In the genomic region with DNA sequence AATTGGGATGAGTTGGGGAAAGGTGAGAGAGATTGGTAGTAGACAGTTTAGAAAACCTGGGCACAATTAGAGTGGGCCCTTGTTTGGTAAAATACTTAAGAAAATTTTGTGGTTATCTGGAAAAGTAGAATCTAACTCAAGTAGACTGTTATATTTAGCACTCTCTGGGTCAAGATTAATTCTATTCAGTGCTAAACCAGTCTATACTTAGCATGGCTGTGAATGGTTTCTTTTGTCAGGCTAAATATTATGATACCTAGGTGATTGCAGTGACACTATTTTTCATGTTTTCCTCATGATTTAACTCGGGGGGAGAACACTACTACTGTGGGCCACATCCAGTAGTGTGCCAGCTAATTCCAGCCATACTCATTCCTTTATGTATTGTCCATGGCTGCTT, we compare ENCODE assay signal across 21 cellular contexts. TPM values are rescaled to one million over a fixed set of nuclear protein-coding genes. Genes with fewer than 3 reads are reported as not detected.
DNase-seq lines count a peak whose midpoint lies in the region; ATAC-seq and TF ChIP-seq lines count a peak whose summit lies in the region.
"Had no signal": no experiment of that assay in that cellular context is flagged by ENCODE, and none has a peak within 500 bp of the region (broad histone marks: within the 10 kb centered on the region; RNA-seq: fewer than 3 reads in every experiment).

No MANE protein-coding gene starts in this region.

- H2BK15ac ChIP-seq in neuronal stem cell (ENCODE audit: low read length), result no peak overlapping the region

- H3K79me1 ChIP-seq in neuronal stem cell (ENCODE audit: low read depth, low read length), result no peaks in the 10 kb centered on the region

- H3K9me3 ChIP-seq in heart left ventricle, result no peaks in the 10 kb centered on the region
- H3K9me3 ChIP-seq in ascending aorta, result no peaks in the 10 kb centered on the region
- H3K9me3 ChIP-seq in lower lobe of right lung, result no peaks in the 10 kb centered on the region
- H3K9me3 ChIP-seq in neuronal stem cell (replicated peaks in 1 of 2; ENCODE audit: control insufficient read depth in 2 of 2, insufficient read depth in 1 of 2, low read depth in 1 of 2, low read length in 2 of 2), result no peaks in the 10 kb centered on the region
- H3K9me3 ChIP-seq: SJSA1 had no signal

- no peak overlapping the region for H3K4ac ChIP-seq in neuronal stem cell (ENCODE audit: low read length)

- no peak overlapping the region for H3K4me3 ChIP-seq in heart left ventricle
- no peak overlapping the region for H3K4me3 ChIP-seq in ascending aorta
- no peak overlapping the region for H3K4me3 ChIP-seq in lower lobe of right lung
- no peak overlapping the region for H3K4me3 ChIP-seq in neuronal stem cell (ENCODE audit: low read length in 2 of 2)
- H3K4me3 ChIP-seq: SJSA1 had no signal

- H3K27me3 ChIP-seq in heart left ventricle (no peaks in the 10 kb centered on the region), ascending aorta (no peaks in the 10 kb centered on the region), lower lobe of right lung (ENCODE audit: low read depth) (no peaks in the 10 kb centered on the region), neuronal stem cell (ENCODE audit: control insufficient read depth in 3 of 3, insufficient read depth in 3 of 3, low read depth in 1 of 3, low read length in 3 of 3) (no peaks in the 10 kb centered on the region)
- H3K27me3 ChIP-seq: SJSA1 had no signal

- no peak overlapping the region for H3K14ac ChIP-seq in neuronal stem cell (ENCODE audit: low read length)

- H2AK5ac ChIP-seq in neuronal stem cell (ENCODE audit: low read depth, low read length), result no peak overlapping the region

- TF ChIP-seq CTCF in heart left ventricle (IDR thresholded peaks at IDR 0.05) (no peak), ascending aorta (IDR thresholded peaks at IDR 0.05) (no peak), lower lobe of right lung (IDR thresholded peaks at IDR 0.05) (no peak)

- DNase-seq in heart left ventricle (no peak), cardiac septum (ENCODE audit: low spot score) (no peak), ascending aorta (ENCODE audit: low spot score in 2 of 2) (no peak), lower lobe of right lung (no peak), neuronal stem cell (ENCODE audit: low spot score) (no peak)
- DNase-seq in central memory CD4-positive, alpha-beta T cell, result no peak
- DNase-seq: AML-193; C1 segment of cervical spinal cord; CD8-positive, alpha-beta T cell; DMS153; IMR-90; NCI-H1105 treated with DMSO at 0.1 percent for 48 hours; NCI-H2029 treated with DMSO at 0.1 percent for 48 hours; NCI-H2171; NCI-H345; NCI-H524; NCI-H774 had no signal

- H3K36me3 ChIP-seq in heart left ventricle, result peaks cover 0 to 6% (median 0%) of the 10 kb centered on the region in 9 donors
- no peaks in the 10 kb centered on the region for H3K36me3 ChIP-seq in ascending aorta
- H3K36me3 ChIP-seq in lower lobe of right lung, result no peaks in the 10 kb centered on the region
- no peaks in the 10 kb centered on the region for H3K36me3 ChIP-seq in neuronal stem cell (replicated peaks in 1 of 2; ENCODE audit: control insufficient read depth in 2 of 2, insufficient read depth in 2 of 2, low read length in 2 of 2)
- H3K36me3 ChIP-seq: SJSA1 had no signal

- no peak overlapping the region for H2BK120ac ChIP-seq in neuronal stem cell (ENCODE audit: low read depth, low read length)

- H3K4me1 ChIP-seq in heart left ventricle (peaks cover 0 to 26% (median 5%) of the 10 kb centered on the region in 12 donors), ascending aorta (peaks cover 0 to 24% of the 10 kb centered on the region in 2 donors), lower lobe of right lung (no peaks in the 10 kb centered on the region), neuronal stem cell (ENCODE audit: control insufficient read depth in 2 of 2, insufficient read depth in 1 of 2, low read depth in 1 of 2, low read length in 2 of 2) (no peaks in the 10 kb centered on the region)
- H3K4me1 ChIP-seq: SJSA1 had no signal

- H2BK5ac ChIP-seq in neuronal stem cell (ENCODE audit: low read length), result no peak overlapping the region

- WGBS in heart left ventricle, 4 donors, result 40 to 58% (median 49%) methylated on average over 1 of the region's 1 CpG
- WGBS in neuronal stem cell (ENCODE audit: extremely low coverage in 2 of 2, insufficient read length in 2 of 2, insufficient replicate concordance in 1 of 2), 2 donors, result no CpG with 5 or more reads among the region's 1 CpG

- H4K91ac ChIP-seq in neuronal stem cell (ENCODE audit: low read depth, low read length, poor library complexity), result no peak overlapping the region

- intact Hi-C loops in heart left ventricle (cut with DNase I) (no loop called here), cardiac septum (cut with DNase I) (no loop called here), ascending aorta (cut with DNase I) (loop anchor here (5.0 kb wide), 1 partner anchor 61 kb away; a partner anchor contains a TSS), lower lobe of right lung (cut with DNase I) (no loop called here)

- H3K4me2 ChIP-seq in neuronal stem cell (ENCODE audit: insufficient read depth, low read length, poor library complexity, severe bottlenecking), result no peak overlapping the region
- H3K4me2 ChIP-seq: KMS-11 had no signal

- no peak overlapping the region for H2BK12ac ChIP-seq in neuronal stem cell (ENCODE audit: low read length)

- no peak for TF ChIP-seq POLR2A in heart left ventricle (IDR thresholded peaks at IDR 0.05)

- H4K8ac ChIP-seq in neuronal stem cell (ENCODE audit: low read depth, low read length), result no peak overlapping the region

- ATAC-seq in heart left ventricle (peak in 3 of 4 donors; percentile 38 to 50 (median 46)), lower lobe of right lung (peak; percentile 54 to 78), GM21825 (IDR thresholded peaks at IDR 0.05; ENCODE audit: unreplicated experiment) (no peak)
- ATAC-seq: CD8-positive, alpha-beta T cell; Panc1 had no signal

- H2AFZ ChIP-seq in neuronal stem cell (ENCODE audit: low read length), result no peak overlapping the region

- H3K9ac ChIP-seq in neuronal stem cell (ENCODE audit: low read depth, low read length, poor library complexity), result no peak overlapping the region
- H3K9ac ChIP-seq: KMS-11 had no signal

- no peak overlapping the region for H3K23ac ChIP-seq in neuronal stem cell (ENCODE audit: low read depth, low read length, poor library complexity)

- H3K27ac ChIP-seq in heart left ventricle (no peak overlapping the region), ascending aorta (peak overlapping the region; percentile 37 to 76), lower lobe of right lung (peak overlapping the region; percentile 22), neuronal stem cell (replicated peaks; ENCODE audit: low read length) (no peak overlapping the region)
- H3K27ac ChIP-seq: KMS-11, SJSA1 had no signal

- no peak overlapping the region for H3K18ac ChIP-seq in neuronal stem cell (ENCODE audit: low read length)

RNA-seq across cellular contexts. Expression of a gene that starts 58.9 kb away (rescaled TPM):
- 1 to 10 TPM; 3.7 to 6.4 (median 4.4) TPM for total RNA-seq in heart left ventricle
- 1 to 10 TPM; 1.4 to 3.5 TPM for polyA plus RNA-seq in heart left ventricle
- total RNA-seq in cardiac septum, result 4.8 TPM
- 8.4 TPM for total RNA-seq in ascending aorta
- 17.8 TPM for total RNA-seq in lower lobe of right lung
- polyA plus RNA-seq in neuronal stem cell (2013, experiment 1 of 2), result 6.0 TPM
- 6.5 TPM for polyA plus RNA-seq in neuronal stem cell (2013, experiment 2 of 2)

RNA-seq across cellular contexts. Expression of a gene that starts 59.1 kb away (rescaled TPM):
- total RNA-seq in heart left ventricle (10 to 100 TPM; 22.2 to 67.6 (median 36.5) TPM), cardiac septum (28.4 TPM), ascending aorta (165 TPM), lower lobe of right lung (65.2 TPM)
- 10 to 100 TPM; 12.5 to 38.3 TPM for polyA plus RNA-seq in heart left ventricle
- 215 TPM for polyA plus RNA-seq in neuronal stem cell (2013, experiment 1 of 2)
- 213 TPM for polyA plus RNA-seq in neuronal stem cell (2013, experiment 2 of 2)

Comparison
In these comparisons a context has a peak if more than half of its experiments do, and no peak if none do; other contexts are left out.
1. H3K27ac ChIP-seq: peak in ascending aorta (2 of 2) and lower lobe of right lung (single experiment); none in heart left ventricle (0 of 12) and neuronal stem cell (single experiment).